ENCODE assay signal across 19 cellular contexts in the genomic region with DNA sequence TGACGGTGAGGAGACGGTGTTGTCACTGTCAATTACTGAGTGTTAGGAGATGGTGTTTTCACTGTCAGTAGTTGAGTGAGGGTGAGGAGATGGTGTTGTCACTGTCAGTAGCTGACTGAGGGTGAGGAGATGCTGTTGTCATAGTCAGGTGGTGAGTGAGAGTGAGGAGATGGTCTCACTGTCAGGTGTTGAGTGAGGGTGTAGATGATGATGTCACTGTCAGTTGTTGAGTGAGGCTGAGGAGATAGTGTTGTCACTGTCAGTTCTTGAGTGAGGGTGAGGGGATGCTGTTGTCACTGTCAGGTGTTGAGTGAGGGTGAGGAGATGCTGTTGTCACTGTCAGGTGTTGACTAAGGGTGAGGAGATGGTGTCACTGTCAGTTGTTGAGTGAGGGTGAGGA.
"Had no signal": no experiment of that assay in that cellular context is flagged by ENCODE, and none has a peak within 500 bp of the region (broad histone marks: within the 10 kb centered on the region; RNA-seq: fewer than 3 reads in every experiment).

No MANE protein-coding gene starts in this region.

- FAIRE-seq: islet of Langerhans had no signal

- H3K27me3 Mint-ChIP-seq: stimulated activated memory B cell treated with anti-CD40 and anti-IgM and Interleukin-4, amounts not matched to agents 10 μg/mL and 1 μg/mL and 100 μg/mL, for 72 hours had no signal

- ATAC-seq: activated T-cell treated with anti-CD3 and anti-CD28 coated beads, Interleukin-2, amount 50 U/mL, for 4 hours; gastroesophageal sphincter; stimulated activated memory B cell treated with anti-CD40 and anti-IgM and Interleukin-4, amounts not matched to agents 10 μg/mL and 1 μg/mL and 100 μg/mL, for 72 hours had no signal

- DNase-seq: activated CD4-positive, alpha-beta memory T cell treated with anti-CD3 and anti-CD28 coated beads for 36 hours; activated CD4-positive, CD25-positive, alpha-beta regulatory T cell treated with anti-CD3 and anti-CD28 coated beads, Interleukin-2, amount 50 U/mL, for 72 hours; activated gamma-delta T cell; activated T-cell treated with anti-CD3 and anti-CD28 coated beads, Interleukin-2, amount 50 U/mL, for 4 hours; anterior cingulate cortex; dorsolateral prefrontal cortex; endodermal cell; midbrain; occipital lobe; stimulated activated CD4-positive, alpha-beta T cell treated with anti-CD3 and anti-CD28 coated beads, Interleukin-2, amount 100 ng/mL, for 48 hours; SW 1271; T1000; thyroid gland had no signal

- H3K27ac Mint-ChIP-seq: activated CD4-positive, alpha-beta memory T cell treated with anti-CD3 and anti-CD28 coated beads for 36 hours; endodermal cell; stimulated activated memory B cell treated with anti-CD40 and anti-IgM and Interleukin-4, amounts not matched to agents 10 μg/mL and 1 μg/mL and 100 μg/mL, for 72 hours had no signal

- H3K36me3 ChIP-seq: breast epithelium, gastroesophageal sphincter, thyroid gland, vagina had no signal

- H3K27ac ChIP-seq: breast epithelium, dorsolateral prefrontal cortex, gastroesophageal sphincter, thyroid gland, vagina had no signal

- H3K9me3 ChIP-seq: breast epithelium, gastroesophageal sphincter, thyroid gland, vagina had no signal

- H3K4me3 ChIP-seq: breast epithelium, dorsolateral prefrontal cortex, gastroesophageal sphincter, lung, thyroid gland, vagina had no signal

- H3K4me3 Mint-ChIP-seq: activated CD4-positive, alpha-beta memory T cell treated with anti-CD3 and anti-CD28 coated beads for 36 hours; activated T-cell treated with anti-CD3 and anti-CD28 coated beads, Interleukin-2, amount 50 U/mL, for 4 hours; endodermal cell; stimulated activated memory B cell treated with anti-CD40 and anti-IgM and Interleukin-4, amounts not matched to agents 10 μg/mL and 1 μg/mL and 100 μg/mL, for 72 hours had no signal

- H3K27me3 ChIP-seq: breast epithelium, dorsolateral prefrontal cortex, gastroesophageal sphincter, thyroid gland, vagina had no signal
